Comparison of ENCODE assay signal across 15 cellular contexts in genomic region chr11:69351460-69351859, GRCh38. TPM values are rescaled to one million over a fixed set of nuclear protein-coding genes. Genes with fewer than 3 reads are reported as not detected.
DNase-seq lines count a peak whose midpoint lies in the region; ATAC-seq and TF ChIP-seq lines count a peak whose summit lies in the region.
"Had no signal": no experiment of that assay in that cellular context is flagged by ENCODE, and none has a peak within 500 bp of the region (broad histone marks: within the 10 kb centered on the region; RNA-seq: fewer than 3 reads in every experiment).

No MANE protein-coding gene starts in this region.

- no peaks in the 10 kb centered on the region for H3K79me2 ChIP-seq in GM23248 (ENCODE audit: insufficient read depth)
- H3K79me2 ChIP-seq in SK-N-SH (ENCODE audit: insufficient read depth) = 0 out of 2 replicates have a peak, but pooled peaks cover 3% of the 10 kb centered on the region

- CTCF ChIA-PET in SK-N-SH (lab: Yijun Ruan, JAX) = no interaction called here

- intact Hi-C loops in activated T-helper 1 cell treated with anti-CD3 and anti-CD28 coated beads, Interleukin-12 subunit alpha, Interleukin-12 subunit beta, Interleukin-2, Interleukin-4 antibody, amounts not matched to agents 30 ng/mL and 10 ng/mL and 1 ng/mL, durations not matched to agents 14 hours and 24 hours and 36 hours (cut with micrococcal nuclease) = loop anchor here (5.0 kb wide), 3 partner anchors 54 to 206 kb away; no protein-coding TSS in a partner anchor

- ATAC-seq in GM21447 (IDR thresholded peaks at IDR 0.05; ENCODE audit: unreplicated experiment) = no peak
- ATAC-seq: heart right ventricle had no signal

- TF ChIP-seq RAD21 in SK-N-SH (IDR thresholded peaks at IDR 0.05; ENCODE audit: low read length) = no peak

- peaks cover 26% of the 10 kb centered on the region for H3F3A ChIP-seq in GM23248 (ENCODE audit: insufficient read depth)
- H3F3A ChIP-seq in SK-N-SH (replicated peaks; ENCODE audit: insufficient read depth) = peaks cover 26% of the 10 kb centered on the region

- no peaks in the 10 kb centered on the region for H3K9me2 ChIP-seq in GM23248 (ENCODE audit: insufficient read depth)
- H3K9me2 ChIP-seq in SK-N-SH = no peaks in the 10 kb centered on the region

- peak in 1 of 2 experiments; percentile 77; a peak in 2 of 4 replicates for TF ChIP-seq EP300 in SK-N-SH (IDR thresholded peaks at IDR 0.05; ENCODE audit: borderline replicate concordance in 1 of 2, low read depth in 1 of 2, low read length in 1 of 2)

- peaks cover 41% of the 10 kb centered on the region for H3K4me1 ChIP-seq in GM23248 (ENCODE audit: insufficient read depth)
- peaks cover 3 to 34% of the 10 kb centered on the region in 2 experiments; a peak in 3 of 4 replicates for H3K4me1 ChIP-seq in SK-N-SH (ENCODE audit: control insufficient read depth in 1 of 2, insufficient read depth in 2 of 2, low read depth in 1 of 2, low read length in 1 of 2)
- H3K4me1 ChIP-seq: neural progenitor cell had no signal

- H3K4me1 Mint-ChIP-seq in activated T-helper 1 cell treated with anti-CD3 and anti-CD28 coated beads, Interleukin-12 subunit alpha, Interleukin-12 subunit beta, Interleukin-2, Interleukin-4 antibody, amounts not matched to agents 30 ng/mL and 10 ng/mL and 1 ng/mL, durations not matched to agents 14 hours and 24 hours and 36 hours (ENCODE audit: low read depth) = peaks cover 10% of the 10 kb centered on the region
- H3K4me1 Mint-ChIP-seq: neural progenitor cell had no signal

- H3K9me3 Mint-ChIP-seq in activated T-helper 1 cell treated with anti-CD3 and anti-CD28 coated beads, Interleukin-12 subunit alpha, Interleukin-12 subunit beta, Interleukin-2, Interleukin-4 antibody, amounts not matched to agents 30 ng/mL and 10 ng/mL and 1 ng/mL, durations not matched to agents 14 hours and 24 hours and 36 hours = peaks cover 8% of the 10 kb centered on the region

- DNase-seq in GM23248 = peak; percentile 79
- no peak for DNase-seq in SK-N-SH
- peak; percentile 77 for DNase-seq in fibroblast of pulmonary artery (ENCODE audit: low read depth)
- DNase-seq in renal cortical epithelial cell (ENCODE audit: low read depth) = peak; percentile 75
- DNase-seq in activated T-helper 1 cell treated with anti-CD3 and anti-CD28 coated beads, Interleukin-12 subunit alpha, Interleukin-12 subunit beta, Interleukin-2, Interleukin-4 antibody, amounts not matched to agents 30 ng/mL and 10 ng/mL and 1 ng/mL, durations not matched to agents 14 hours and 24 hours and 36 hours (ENCODE audit: low spot score) = no peak
- no peak for DNase-seq in NCI-H510A treated with DMSO at 0.1 percent for 48 hours (lab: John Stamatoyannopoulos, UW)
- DNase-seq in SIG-M5 treated with dmso at 0.1 percent for 504 hours (lab: John Stamatoyannopoulos, UW; ENCODE audit: unreplicated experiment) = no peak
- DNase-seq: COR-L47, heart right ventricle, NCI-H1694, WERI-Rb-1 had no signal

- H3K36me3 ChIP-seq in GM23248 (ENCODE audit: low read depth) (no peaks in the 10 kb centered on the region), SK-N-SH (replicated peaks in 1 of 2; ENCODE audit: control insufficient read depth in 1 of 2, insufficient read depth in 2 of 2, low read length in 1 of 2) (peaks cover 0 to 9% of the 10 kb centered on the region in 2 experiments)
- H3K36me3 ChIP-seq: adrenal gland, heart right ventricle, neural progenitor cell, thoracic aorta, WERI-Rb-1 had no signal

- no peak overlapping the region for H3K4me3 Mint-ChIP-seq in activated T-helper 1 cell treated with anti-CD3 and anti-CD28 coated beads, Interleukin-12 subunit alpha, Interleukin-12 subunit beta, Interleukin-2, Interleukin-4 antibody, amounts not matched to agents 30 ng/mL and 10 ng/mL and 1 ng/mL, durations not matched to agents 14 hours and 24 hours and 36 hours
- H3K4me3 Mint-ChIP-seq: neural progenitor cell had no signal

- H3K27me3 ChIP-seq in GM23248 (replicated peaks; ENCODE audit: insufficient read depth) (no peaks in the 10 kb centered on the region), SK-N-SH (ENCODE audit: insufficient read depth) (no peaks in the 10 kb centered on the region)
- H3K27me3 ChIP-seq: adrenal gland, neural progenitor cell had no signal

- no peaks in the 10 kb centered on the region for H4K20me1 ChIP-seq in GM23248 (ENCODE audit: insufficient read depth)
- no peaks in the 10 kb centered on the region for H4K20me1 ChIP-seq in SK-N-SH (ENCODE audit: insufficient read depth)

- H3K4me3 ChIP-seq in GM23248 (no peak overlapping the region; the same call in 1 of the 2 replicates), SK-N-SH (ENCODE audit: low read depth in 2 of 2, low read length in 1 of 2) (no peak overlapping the region), fibroblast of pulmonary artery (replicated peaks; ENCODE audit: low read depth, low read length) (no peak overlapping the region)
- H3K4me3 ChIP-seq: adrenal gland, heart right ventricle, neural progenitor cell, thoracic aorta had no signal

- H2AFZ ChIP-seq in GM23248 = peak overlapping the region; percentile 9; the same call in 1 of the 2 replicates
- H2AFZ ChIP-seq in SK-N-SH (ENCODE audit: low read depth) = no peak overlapping the region
- H2AFZ ChIP-seq: neural progenitor cell had no signal

- no peak overlapping the region for H3K27ac Mint-ChIP-seq in activated T-helper 1 cell treated with anti-CD3 and anti-CD28 coated beads, Interleukin-12 subunit alpha, Interleukin-12 subunit beta, Interleukin-2, Interleukin-4 antibody, amounts not matched to agents 30 ng/mL and 10 ng/mL and 1 ng/mL, durations not matched to agents 14 hours and 24 hours and 36 hours

- peak overlapping the region; percentile 75 for H3K27ac ChIP-seq in GM23248
- H3K27ac ChIP-seq in SK-N-SH (ENCODE audit: low read depth in 2 of 2, low read length in 1 of 2) = peak overlapping the region; percentile 39 to 77; a peak in 3 of 4 replicates
- H3K27ac ChIP-seq: heart right ventricle, neural progenitor cell, thoracic aorta, WERI-Rb-1 had no signal

- H3K36me3 Mint-ChIP-seq in activated T-helper 1 cell treated with anti-CD3 and anti-CD28 coated beads, Interleukin-12 subunit alpha, Interleukin-12 subunit beta, Interleukin-2, Interleukin-4 antibody, amounts not matched to agents 30 ng/mL and 10 ng/mL and 1 ng/mL, durations not matched to agents 14 hours and 24 hours and 36 hours (ENCODE audit: low read depth) = no peaks in the 10 kb centered on the region
- H3K36me3 Mint-ChIP-seq: neural progenitor cell had no signal

- H3K9ac ChIP-seq in GM23248 (peak overlapping the region; percentile 7; the same call in 1 of the 2 replicates), SK-N-SH (peak overlapping the region; percentile 42; the same call in 1 of the 2 replicates)
- H3K9ac ChIP-seq: neural progenitor cell had no signal

- no peaks in the 10 kb centered on the region for H3K9me3 ChIP-seq in GM23248 (ENCODE audit: low read depth)
- no peaks in the 10 kb centered on the region; the same call in 1 of the 2 replicates for H3K9me3 ChIP-seq in SK-N-SH
- H3K9me3 ChIP-seq: adrenal gland, thoracic aorta had no signal

- POLR2A ChIA-PET in SK-N-SH (lab: Yijun Ruan, JAX) = no interaction called here

- in situ Hi-C loops in GM23248 (cut with MboI) = no loop called here

- peaks cover 1% of the 10 kb centered on the region for H3K27me3 Mint-ChIP-seq in activated T-helper 1 cell treated with anti-CD3 and anti-CD28 coated beads, Interleukin-12 subunit alpha, Interleukin-12 subunit beta, Interleukin-2, Interleukin-4 antibody, amounts not matched to agents 30 ng/mL and 10 ng/mL and 1 ng/mL, durations not matched to agents 14 hours and 24 hours and 36 hours (ENCODE audit: insufficient read depth)

- TF ChIP-seq CTCF in SK-N-SH (IDR thresholded peaks at IDR 0.05) (no peak), fibroblast of pulmonary artery (IDR thresholded peaks at IDR 0.05; ENCODE audit: low read length, missing control alignments) (no peak)

- H3K4me2 ChIP-seq in GM23248 (ENCODE audit: unreplicated experiment) (peak overlapping the region; percentile 61), SK-N-SH (peak overlapping the region; percentile 13; the same call in 1 of the 2 replicates)
- H3K4me2 ChIP-seq: neural progenitor cell had no signal

TF ChIP-seq in SK-N-SH, 30 proteins besides CTCF, POLR2A, EP300 and RAD21:
- TF ChIP-seq TEAD4 (IDR thresholded peaks at IDR 0.05; ENCODE audit: borderline replicate concordance, insufficient read depth) = peak; percentile 66; the same call in 1 of the 2 replicates
- TF ChIP-seq NFIC (IDR thresholded peaks at IDR 0.05; ENCODE audit: borderline replicate concordance) = peak; percentile 41; the same call in 1 of the 2 replicates
- TF ChIP-seq YY1 (IDR thresholded peaks at IDR 0.05; ENCODE audit: low read depth) = no peak
- TF ChIP-seq GABPA (IDR thresholded peaks at IDR 0.05; ENCODE audit: low read depth) = no peak
- TF ChIP-seq FOSL2 (IDR thresholded peaks at IDR 0.05; ENCODE audit: borderline replicate concordance, low read depth) = peak; percentile 89
- TF ChIP-seq JUND (IDR thresholded peaks at IDR 0.05) = peak; percentile 83
- peak; percentile 85 for TF ChIP-seq TCF12 (IDR thresholded peaks at IDR 0.05)
- no peak for TF ChIP-seq ELF1 (IDR thresholded peaks at IDR 0.05)
- no peak for TF ChIP-seq MXI1 (IDR thresholded peaks at IDR 0.05; ENCODE audit: low read depth, low read length)
- TF ChIP-seq, protein P1, sequence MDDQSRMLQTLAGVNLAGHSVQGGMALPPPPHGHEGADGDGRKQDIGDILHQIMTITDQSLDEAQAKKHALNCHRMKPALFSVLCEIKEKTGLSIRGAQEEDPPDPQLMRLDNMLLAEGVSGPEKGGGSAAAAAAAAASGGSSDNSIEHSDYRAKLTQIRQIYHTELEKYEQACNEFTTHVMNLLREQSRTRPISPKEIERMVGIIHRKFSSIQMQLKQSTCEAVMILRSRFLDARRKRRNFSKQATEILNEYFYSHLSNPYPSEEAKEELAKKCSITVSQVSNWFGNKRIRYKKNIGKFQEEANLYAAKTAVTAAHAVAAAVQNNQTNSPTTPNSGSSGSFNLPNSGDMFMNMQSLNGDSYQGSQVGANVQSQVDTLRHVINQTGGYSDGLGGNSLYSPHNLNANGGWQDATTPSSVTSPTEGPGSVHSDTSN (IDR thresholded peaks at IDR 0.05) = peak; percentile 43; the same call in 1 of the 2 replicates

RNA-seq across cellular contexts. Expression of gene MYEOV, which starts 57.5 kb away (rescaled TPM):
- total RNA-seq in GM23248 (2014; rRNA removed; shearing (Covaris generic)) = 0.63 and 0.86 TPM in 2 replicates
- polyA plus RNA-seq in GM23248 (2016; fragmentation: Nextera tagmentation; extraction: Ambion mirVana) (7.2 and 8.7 TPM in 2 replicates), SK-N-SH (2012; rRNA removed) (3.0 and 3.6 TPM in 2 replicates)
- polyA plus RNA-seq in SK-N-SH (2012; cell fraction: cytosol; rRNA removed) = 1.4 and 1.6 TPM in 2 replicates
- polyA plus RNA-seq in SK-N-SH (2012; cell fraction: nucleus; rRNA removed) = 7.8 and 9.9 TPM in 2 replicates
- 0.25 and 13.5 TPM in 2 replicates for total RNA-seq in renal cortical epithelial cell
- total RNA-seq in activated T-helper 1 cell treated with anti-CD3 and anti-CD28 coated beads, Interleukin-12 subunit alpha, Interleukin-12 subunit beta, Interleukin-2, Interleukin-4 antibody, amounts not matched to agents 30 ng/mL and 10 ng/mL and 1 ng/mL, durations not matched to agents 14 hours and 24 hours and 36 hours = 0.93 and 1.9 TPM in 2 replicates
- total RNA-seq: heart right ventricle had no signal

Comparison
In these comparisons a context has a peak if more than half of its experiments do, and no peak if none do; other contexts are left out.
1. DNase-seq: peak in GM23248 (single experiment), fibroblast of pulmonary artery (single experiment) and renal cortical epithelial cell (single experiment); none in SK-N-SH (single experiment), activated T-helper 1 cell treated with anti-CD3 and anti-CD28 coated beads, Interleukin-12 subunit alpha, Interleukin-12 subunit beta, Interleukin-2, Interleukin-4 antibody, amounts not matched to agents 30 ng/mL and 10 ng/mL and 1 ng/mL, durations not matched to agents 14 hours and 24 hours and 36 hours (single experiment), NCI-H510A treated with DMSO at 0.1 percent for 48 hours (single experiment) and SIG-M5 treated with dmso at 0.1 percent for 504 hours (single experiment).